Comparison of ENCODE assay signal across 9 cellular contexts in genomic region chr15:67241132-67241855, GRCh38. TPM values are rescaled to one million over a fixed set of nuclear protein-coding genes. Genes with fewer than 3 reads are reported as not detected.
DNase-seq lines count a peak whose midpoint lies in the region; ATAC-seq and TF ChIP-seq lines count a peak whose summit lies in the region.
"Had no signal": no experiment of that assay in that cellular context is flagged by ENCODE, and none has a peak within 500 bp of the region (broad histone marks: within the 10 kb centered on the region; RNA-seq: fewer than 3 reads in every experiment).

No MANE protein-coding gene starts in this region.

- no peak overlapping the region for H3K4me3 ChIP-seq in BLaER1
- H3K4me3 ChIP-seq in heart left ventricle = no peak overlapping the region

- peaks cover 7% of the 10 kb centered on the region for H3K9me3 ChIP-seq in BLaER1
- H3K9me3 ChIP-seq in heart left ventricle = no peaks in the 10 kb centered on the region

- H3K4me1 ChIP-seq in BLaER1 (peaks cover 38% of the 10 kb centered on the region), heart left ventricle (peaks cover 0 to 44% (median 7%) of the 10 kb centered on the region in 12 donors)

- H3K27me3 ChIP-seq in BLaER1 = no peaks in the 10 kb centered on the region
- no peaks in the 10 kb centered on the region for H3K27me3 ChIP-seq in heart left ventricle

- peak; percentile 54 to 62 for DNase-seq in activated T-cell treated with anti-CD3 and anti-CD28 coated beads, Interleukin-2, amount 50 U/mL, for 72 hours
- DNase-seq in DMS79 treated with DMSO at 0.1 percent for 48 hours (lab: John Stamatoyannopoulos, UW) (no peak), putamen (ENCODE audit: low spot score) (no peak), NCI-H1436 (lab: John Stamatoyannopoulos, UW) (no peak), heart left ventricle (no peak)

- H3K4me3 Mint-ChIP-seq in activated T-cell treated with anti-CD3 and anti-CD28 coated beads, Interleukin-2, amount 50 U/mL, for 72 hours = peak overlapping the region; percentile 60 to 82

- TF ChIP-seq CTCF in heart left ventricle (IDR thresholded peaks at IDR 0.05) = no peak

- peaks cover 41% of the 10 kb centered on the region for H3K4me1 Mint-ChIP-seq in activated T-cell treated with anti-CD3 and anti-CD28 coated beads, Interleukin-2, amount 50 U/mL, for 72 hours (ENCODE audit: low read depth)

- no peaks in the 10 kb centered on the region for H3K27me3 Mint-ChIP-seq in activated T-cell treated with anti-CD3 and anti-CD28 coated beads, Interleukin-2, amount 50 U/mL, for 72 hours (ENCODE audit: low read depth)

- no peak overlapping the region for H3K9ac ChIP-seq in BLaER1

- H3K4me2 ChIP-seq in BLaER1 = peak overlapping the region; percentile 61

- TF ChIP-seq POLR2A in heart left ventricle (IDR thresholded peaks at IDR 0.05) = no peak

- intact Hi-C loops in heart left ventricle (cut with DNase I) = no loop called here

- H3K27ac ChIP-seq in BLaER1 (no peak overlapping the region), heart left ventricle (peak overlapping the region in 1 of 12 donors; percentile 51)

- H3K9me3 Mint-ChIP-seq in activated T-cell treated with anti-CD3 and anti-CD28 coated beads, Interleukin-2, amount 50 U/mL, for 72 hours = no peaks in the 10 kb centered on the region

- peak; percentile 88 for ATAC-seq in GM19043 (IDR thresholded peaks at IDR 0.05; ENCODE audit: low read depth, unreplicated experiment)
- ATAC-seq in HG03095 (IDR thresholded peaks at IDR 0.05; ENCODE audit: unreplicated experiment) = peak; percentile 81
- ATAC-seq in activated T-cell treated with anti-CD3 and anti-CD28 coated beads, Interleukin-2, amount 50 U/mL, for 72 hours (replicated peaks in 1 of 2) = peak; percentile 88 to 89
- ATAC-seq in heart left ventricle = no peak
- ATAC-seq: Right ventricle myocardium inferior had no signal

- peak overlapping the region; percentile 93 for H3K27ac Mint-ChIP-seq in activated T-cell treated with anti-CD3 and anti-CD28 coated beads, Interleukin-2, amount 50 U/mL, for 72 hours

- 82 to 90% (median 88%) methylated on average over 4 of the region's 4 CpGs for WGBS in heart left ventricle, 4 donors

- H3K36me3 Mint-ChIP-seq in activated T-cell treated with anti-CD3 and anti-CD28 coated beads, Interleukin-2, amount 50 U/mL, for 72 hours (ENCODE audit: insufficient read depth in 2 of 2) = peaks cover 0 to 16% of the 10 kb centered on the region in 2 donors

- H4K20me1 ChIP-seq in BLaER1 = peaks cover 12% of the 10 kb centered on the region; the same call in 1 of the 2 replicates

- H3K36me3 ChIP-seq in BLaER1 = peaks cover 15% of the 10 kb centered on the region
- H3K36me3 ChIP-seq in heart left ventricle = peaks cover 0 to 6% (median 0%) of the 10 kb centered on the region in 9 donors

RNA-seq across cellular contexts. Expression of gene AAGAB, which starts 13.2 kb away (rescaled TPM):
- total RNA-seq in activated T-cell treated with anti-CD3 and anti-CD28 coated beads, Interleukin-2, amount 50 U/mL, for 72 hours = 10 to 100 TPM; 51.7 to 65.0 TPM
- 10 to 100 TPM; 16.4 to 32.4 (median 28.0) TPM for total RNA-seq in heart left ventricle
- 10 to 100 TPM in 1 of 2 donors, 1 to 10 TPM in 1; 5.4 to 43.4 TPM for polyA plus RNA-seq in heart left ventricle

RNA-seq across cellular contexts. Expression of gene IQCH, which starts 13.3 kb away (rescaled TPM):
- 1 to 10 TPM; 3.6 to 3.7 TPM for total RNA-seq in activated T-cell treated with anti-CD3 and anti-CD28 coated beads, Interleukin-2, amount 50 U/mL, for 72 hours
- 1 to 10 TPM in 5 of 9 donors, under 1 TPM in 4; 0.24 to 3.3 (median 1.4) TPM for total RNA-seq in heart left ventricle
- 1 to 10 TPM in 1 of 2 donors, under 1 TPM in 1; 0.11 to 1.5 TPM for polyA plus RNA-seq in heart left ventricle

Comparison
In these comparisons a context has a peak if more than half of its experiments do, and no peak if none do; other contexts are left out.
1. ATAC-seq: peak in GM19043 (single experiment), HG03095 (single experiment) and activated T-cell treated with anti-CD3 and anti-CD28 coated beads, Interleukin-2, amount 50 U/mL, for 72 hours (2 of 2); none in heart left ventricle (0 of 4).
2. DNase-seq: peak in activated T-cell treated with anti-CD3 and anti-CD28 coated beads, Interleukin-2, amount 50 U/mL, for 72 hours (2 of 2); none in DMS79 treated with DMSO at 0.1 percent for 48 hours (single experiment), putamen (single experiment), NCI-H1436 (single experiment) and heart left ventricle (0 of 5).